ENCODE assay signal across 10 cellular contexts in genomic region chr5:1468247-1468612, GRCh38. TPM values are rescaled to one million over a fixed set of nuclear protein-coding genes. Genes with fewer than 3 reads are reported as not detected.
DNase-seq lines count a peak whose midpoint lies in the region; ATAC-seq, FAIRE-seq and TF ChIP-seq lines count a peak whose summit lies in the region.
"Had no signal": no experiment of that assay in that cellular context is flagged by ENCODE, and none has a peak within 500 bp of the region (broad histone marks: within the 10 kb centered on the region; RNA-seq: fewer than 3 reads in every experiment).

No MANE protein-coding gene starts in this region.

- H3K9me3 ChIP-seq in lower lobe of right lung, result no peaks in the 10 kb centered on the region
- H3K9me3 ChIP-seq: suprapubic skin had no signal

- TF ChIP-seq POLR2A in H54 (IDR thresholded peaks at IDR 0.05; ENCODE audit: low read depth, low read length), result no peak

- no peaks in the 10 kb centered on the region for H3K4me1 ChIP-seq in lower lobe of right lung
- H3K4me1 ChIP-seq: suprapubic skin had no signal

- TF ChIP-seq CTCF in MCF 10A (IDR thresholded peaks at IDR 0.05; ENCODE audit: unreplicated experiment), result peak; percentile 15
- peak; percentile 45 for TF ChIP-seq CTCF in lower lobe of right lung (IDR thresholded peaks at IDR 0.05)

- DNase-seq in ELR (ENCODE audit: low read depth), result peak; percentile 13
- DNase-seq in KBM-7, result peak; percentile 25
- no peak for DNase-seq in MCF 10A (ENCODE audit: unreplicated experiment)
- DNase-seq in lower lobe of right lung, result no peak
- no peak for DNase-seq in sciatic nerve (ENCODE audit: low spot score)
- no peak for DNase-seq in kidney tubule cell (ENCODE audit: low spot score)
- DNase-seq in H54 (ENCODE audit: insufficient read length, low spot score), result no peak

- CTCF ChIA-PET in MCF 10A (lab: Yijun Ruan, JAX), result interaction anchor here (0.6 to 1.4 kb wide), 5 partner anchors 11 to 177 kb away, joined by 3 to 5 read pairs (median 4); no protein-coding TSS in a partner anchor

- ATAC-seq in lower lobe of right lung (no peak), GM19324 (IDR thresholded peaks at IDR 0.05; ENCODE audit: low FRiP score, unreplicated experiment) (no peak), sciatic nerve (no peak)
- ATAC-seq: Panc1 had no signal

- H3K27me3 Mint-ChIP-seq in MCF 10A (ENCODE audit: insufficient read depth, unreplicated experiment), result no peaks in the 10 kb centered on the region

- no peaks in the 10 kb centered on the region for H3K27me3 ChIP-seq in lower lobe of right lung (ENCODE audit: low read depth)
- H3K27me3 ChIP-seq: suprapubic skin had no signal

- BruUV-seq in MCF 10A (replicated peaks; lab: Mats Ljungman, UMichigan), result no TSS peak

- no peaks in the 10 kb centered on the region for H3K4me1 Mint-ChIP-seq in MCF 10A (ENCODE audit: insufficient read depth, unreplicated experiment)

- in situ Hi-C loops in KBM-7 (cut with MboI; ENCODE audit: low pct_unique_long_range_greater_than_20kb, low sequenced_read_pairs), result no loop called here

- H3K27ac Mint-ChIP-seq in MCF 10A (ENCODE audit: low read depth, unreplicated experiment), result no peak overlapping the region

- POLR2A ChIA-PET in MCF 10A (lab: Yijun Ruan, JAX), result no interaction called here

- H3K27ac ChIP-seq in lower lobe of right lung, result no peak overlapping the region
- H3K27ac ChIP-seq: suprapubic skin had no signal

- peaks cover 86% of the 10 kb centered on the region for H3K36me3 ChIP-seq in lower lobe of right lung

- peaks cover 34% of the 10 kb centered on the region for H3K36me3 Mint-ChIP-seq in MCF 10A (ENCODE audit: insufficient read depth, unreplicated experiment)

- intact Hi-C loops in MCF 10A (cut with micrococcal nuclease) (no loop called here), lower lobe of right lung (cut with DNase I) (no loop called here), sciatic nerve (cut with DNase I) (no loop called here)

- no peak overlapping the region for H3K4me3 ChIP-seq in lower lobe of right lung
- H3K4me3 ChIP-seq: suprapubic skin had no signal

- no peak for FAIRE-seq in H54 (lab: Jason Lieb, UNC)

- no peak overlapping the region for H3K4me3 Mint-ChIP-seq in MCF 10A (ENCODE audit: unreplicated experiment)

- H3K9me3 Mint-ChIP-seq in MCF 10A (ENCODE audit: unreplicated experiment), result peaks cover 7% of the 10 kb centered on the region

RNA-seq across cellular contexts. Expression of gene SLC6A3, which starts 23.0 kb away (rescaled TPM):
- total RNA-seq in MCF 10A (2022) (not detected in 2 replicates), lower lobe of right lung (0.12 TPM), sciatic nerve (not detected)

RNA-seq across cellular contexts. Expression of gene LPCAT1, which starts 55.5 kb away (rescaled TPM):
- total RNA-seq in MCF 10A (2022) (17.1 and 22.6 TPM in 2 replicates), lower lobe of right lung (475 TPM), sciatic nerve (44.4 TPM)

Comparison
In these comparisons a context has a peak if more than half of its experiments do, and no peak if none do; other contexts are left out.
1. DNase-seq: peak in ELR (single experiment) and KBM-7 (single experiment); none in MCF 10A (single experiment), lower lobe of right lung (single experiment), sciatic nerve (single experiment), kidney tubule cell (single experiment) and H54 (single experiment).
2. RNA of gene LPCAT1, which starts 55.5 kb away (total RNA-seq): 475 TPM in lower lobe of right lung (single experiment); 44.4 TPM in sciatic nerve (single experiment) and 17.1 to 22.6 TPM in MCF 10A; every median in the first group is over 10 times any median in the second.